Comparison of ENCODE assay signal across 22 cellular contexts in genomic region chr3:108736821-108737220, GRCh38. TPM values are rescaled to one million over a fixed set of nuclear protein-coding genes. Genes with fewer than 3 reads are reported as not detected.
"Had no signal": no experiment of that assay in that cellular context is flagged by ENCODE, and none has a peak within 500 bp of the region (broad histone marks: within the 10 kb centered on the region; RNA-seq: fewer than 3 reads in every experiment).

No MANE protein-coding gene starts in this region.

- H3K4me3 ChIP-seq: heart left ventricle, right atrium auricular region, suprapubic skin, tibial artery, upper lobe of left lung, vagina had no signal

- H3K27ac ChIP-seq: heart left ventricle, right atrium auricular region, suprapubic skin, tibial artery, upper lobe of left lung, vagina had no signal

- ATAC-seq: effector memory CD8-positive, alpha-beta T cell; heart left ventricle; natural killer cell had no signal

- DNase-seq: effector memory CD8-positive, alpha-beta T cell; erythroblast; heart left ventricle; hippocampal formation; natural killer cell; small intestine; stimulated activated CD4-positive, alpha-beta T cell treated with anti-CD3 and anti-CD28 coated beads, Interleukin-12 subunit alpha, Interleukin-12 subunit beta, amount 100 ng/mL, for 4 hours; stimulated activated naive CD4-positive, alpha-beta T cell treated with Interleukin-2 at 50 U/mL for 16 hours; tibial artery; upper lobe of left lung had no signal

- H3K36me3 ChIP-seq: heart left ventricle, right atrium auricular region, suprapubic skin, tibial artery, upper lobe of left lung, vagina had no signal

- H3K27me3 ChIP-seq: right atrium auricular region, suprapubic skin, tibial artery, upper lobe of left lung, vagina had no signal

- H3K4me1 ChIP-seq: heart left ventricle, right atrium auricular region, suprapubic skin, tibial artery, upper lobe of left lung, vagina had no signal

- H3K9me3 ChIP-seq: heart left ventricle, right atrium auricular region, suprapubic skin, tibial artery, upper lobe of left lung, vagina had no signal

RNA-seq across cellular contexts. Expression of gene RETNLB, which starts 20.4 kb away (rescaled TPM):
- total RNA-seq: frontal cortex, glomerular endothelial cell, heart left ventricle, kidney epithelial cell, lower leg skin, mucosa of gallbladder, myocyte, natural killer cell, neural crest cell, osteocyte, pulmonary artery endothelial cell, right atrium auricular region, suprapubic skin, upper lobe of left lung, vagina had no signal
